ENCODE assay signal across 17 cellular contexts in the genomic region with DNA sequence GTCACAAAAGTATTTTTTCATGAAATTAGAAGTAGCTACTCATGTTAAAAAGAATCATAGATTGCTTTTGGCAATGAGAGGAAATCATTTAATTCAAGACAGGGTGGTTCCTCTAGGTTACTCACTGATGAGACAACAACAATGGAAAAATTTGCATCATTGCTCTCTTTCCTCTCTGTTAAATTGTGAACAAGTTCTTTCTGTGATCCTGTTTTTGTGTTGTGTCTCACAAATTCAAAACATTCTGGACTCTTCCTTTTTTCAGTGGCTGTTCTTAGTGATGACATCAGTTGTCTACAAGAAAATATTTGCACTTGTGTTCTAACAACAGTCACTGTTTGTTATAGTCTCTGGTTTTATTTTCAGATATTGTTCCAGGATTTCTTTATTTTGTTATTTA.
"Had no signal": no experiment of that assay in that cellular context is flagged by ENCODE, and none has a peak within 500 bp of the region (broad histone marks: within the 10 kb centered on the region; RNA-seq: fewer than 3 reads in every experiment).

No MANE protein-coding gene starts in this region.

- H3K27ac Mint-ChIP-seq: activated CD4-positive, alpha-beta T cell treated with anti-CD3 and anti-CD28 coated beads for 36 hours; activated CD8-positive, alpha-beta T cell treated with anti-CD3 and anti-CD28 coated beads for 36 hours; activated naive CD8-positive, alpha-beta T cell; nephron progenitor cell; T-helper 17 cell had no signal

- H3K9me3 Mint-ChIP-seq: activated CD8-positive, alpha-beta T cell treated with anti-CD3 and anti-CD28 coated beads for 36 hours; activated T-cell treated with anti-CD3 and anti-CD28 coated beads, Interleukin-2, amount 50 U/mL, for 4 hours; nephron progenitor cell had no signal

- DNase-seq: activated CD4-positive, alpha-beta T cell treated with anti-CD3 and anti-CD28 coated beads for 36 hours; activated CD8-positive, alpha-beta T cell treated with anti-CD3 and anti-CD28 coated beads for 36 hours; activated gamma-delta T cell treated with Interleukin-2 at 50 U/mL for 16 hours; activated T-cell treated with anti-CD3 and anti-CD28 coated beads, Interleukin-2, amount 50 U/mL, for 4 hours; amygdala; body of pancreas; cortex of kidney; effector memory CD4-positive, alpha-beta T cell; foreskin keratinocyte; kidney glomerular epithelial cell; nephron progenitor cell; spleen; T-helper 17 cell had no signal

- H3K27me3 Mint-ChIP-seq: activated CD4-positive, alpha-beta T cell treated with anti-CD3 and anti-CD28 coated beads for 36 hours; activated CD8-positive, alpha-beta T cell treated with anti-CD3 and anti-CD28 coated beads for 36 hours; activated naive CD8-positive, alpha-beta T cell; T-helper 17 cell had no signal

- H3K4me3 ChIP-seq: body of pancreas, spleen, tibial nerve, vagina had no signal

- H3K4me3 Mint-ChIP-seq: activated CD4-positive, alpha-beta T cell treated with anti-CD3 and anti-CD28 coated beads for 36 hours; activated CD8-positive, alpha-beta T cell treated with anti-CD3 and anti-CD28 coated beads for 36 hours; activated naive CD8-positive, alpha-beta T cell; activated T-cell treated with anti-CD3 and anti-CD28 coated beads, Interleukin-2, amount 50 U/mL, for 4 hours; nephron progenitor cell; T-helper 17 cell had no signal

- ATAC-seq: activated CD4-positive, alpha-beta T cell treated with anti-CD3 and anti-CD28 coated beads for 36 hours; activated CD8-positive, alpha-beta T cell treated with anti-CD3 and anti-CD28 coated beads for 36 hours; activated T-cell treated with anti-CD3 and anti-CD28 coated beads, Interleukin-2, amount 50 U/mL, for 4 hours; body of pancreas; foreskin keratinocyte; sciatic nerve; T-helper 17 cell had no signal

- H3K4me1 Mint-ChIP-seq: activated CD4-positive, alpha-beta T cell treated with anti-CD3 and anti-CD28 coated beads for 36 hours; nephron progenitor cell; T-helper 17 cell had no signal
